ENCODE assay signal across 9 cellular contexts in the genomic region with DNA sequence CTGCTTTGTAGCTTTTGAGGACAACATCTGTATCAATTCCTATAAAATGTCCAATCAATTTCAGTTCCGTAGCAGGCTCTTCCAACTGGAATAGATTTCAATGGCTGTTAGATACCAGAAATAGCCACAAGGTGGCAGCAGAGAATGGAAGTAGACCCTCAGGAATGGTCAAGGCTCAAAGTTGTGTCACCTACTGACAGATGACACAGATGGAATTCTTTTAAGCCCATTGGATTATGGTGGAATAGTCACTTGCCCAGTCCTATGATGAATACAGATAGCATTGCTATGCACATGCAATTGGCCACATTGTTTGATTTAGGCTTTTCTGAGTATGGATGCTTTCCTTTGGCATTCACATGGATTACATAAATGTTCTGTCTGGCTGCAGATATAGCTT.
DNase-seq lines count a peak whose midpoint lies in the region; ATAC-seq and TF ChIP-seq lines count a peak whose summit lies in the region.
"Had no signal": no experiment of that assay in that cellular context is flagged by ENCODE, and none has a peak within 500 bp of the region (broad histone marks: within the 10 kb centered on the region; RNA-seq: fewer than 3 reads in every experiment).

No MANE protein-coding gene starts in this region.

- H3K36me3 ChIP-seq in HAP-1 (replicated peaks): no peaks in the 10 kb centered on the region
- no peaks in the 10 kb centered on the region for H3K36me3 ChIP-seq in right atrium auricular region
- H3K36me3 ChIP-seq: BLaER1 treated with 17β-estradiol and CSF1 and Interleukin-3, amounts not matched to agents 10 nM and 100 nM had no signal

- peak; percentile 78 to 87 for TF ChIP-seq CTCF in right atrium auricular region (IDR thresholded peaks at IDR 0.05)

- H3K27me3 ChIP-seq in HAP-1 (ENCODE audit: low read depth) (no peaks in the 10 kb centered on the region), right atrium auricular region (no peaks in the 10 kb centered on the region)

- H3K9me3 ChIP-seq in HAP-1: no peaks in the 10 kb centered on the region; the same call in 1 of the 2 replicates
- no peaks in the 10 kb centered on the region for H3K9me3 ChIP-seq in right atrium auricular region
- H3K9me3 ChIP-seq: BLaER1 treated with 17β-estradiol and CSF1 and Interleukin-3, amounts not matched to agents 10 nM and 100 nM had no signal

- ATAC-seq in sciatic nerve: peak; percentile 41

- peak; percentile 10 for DNase-seq in NCI-H2029 (lab: John Stamatoyannopoulos, UW)
- DNase-seq in NCI-H2029 treated with DMSO at 0.1 percent for 48 hours (lab: John Stamatoyannopoulos, UW): no peak
- peak; percentile 36 to 77 for DNase-seq in HAP-1 (ENCODE audit: low spot score in 2 of 2)
- DNase-seq in NCI-H526 (lab: John Stamatoyannopoulos, UW): peak; percentile 46 to 77
- peak; percentile 20 for DNase-seq in amniotic stem cell (lab: John Stamatoyannopoulos, UW)
- no peak for DNase-seq in right atrium auricular region (ENCODE audit: low spot score)
- DNase-seq in sciatic nerve (ENCODE audit: low spot score): peak; percentile 55
- DNase-seq in KG1 (lab: John Stamatoyannopoulos, UW): no peak

- in situ Hi-C loops in HAP-1 (cut with MboI; ENCODE audit: low sequenced_read_pairs): loop anchor here (25.0 kb wide), 1 partner anchor 306 kb away; no protein-coding TSS in a partner anchor

- H3K4me3 ChIP-seq in HAP-1: no peak overlapping the region
- H3K4me3 ChIP-seq in right atrium auricular region: no peak overlapping the region
- H3K4me3 ChIP-seq: BLaER1 treated with 17β-estradiol and CSF1 and Interleukin-3, amounts not matched to agents 10 nM and 100 nM had no signal

- no peak overlapping the region for H3K27ac ChIP-seq in right atrium auricular region
- H3K27ac ChIP-seq: BLaER1 treated with 17β-estradiol and CSF1 and Interleukin-3, amounts not matched to agents 10 nM and 100 nM had no signal

- no peaks in the 10 kb centered on the region for H3K4me1 ChIP-seq in HAP-1
- H3K4me1 ChIP-seq in right atrium auricular region: no peaks in the 10 kb centered on the region

- intact Hi-C loops in sciatic nerve (cut with DNase I): no loop called here

Comparison
In these comparisons a context has a peak if more than half of its experiments do, and no peak if none do; other contexts are left out.
1. DNase-seq: peak in NCI-H2029 (single experiment), HAP-1 (2 of 2), NCI-H526 (2 of 2), amniotic stem cell (single experiment) and sciatic nerve (single experiment); none in NCI-H2029 treated with DMSO at 0.1 percent for 48 hours (single experiment), right atrium auricular region (single experiment) and KG1 (single experiment).